In the genomic region with DNA sequence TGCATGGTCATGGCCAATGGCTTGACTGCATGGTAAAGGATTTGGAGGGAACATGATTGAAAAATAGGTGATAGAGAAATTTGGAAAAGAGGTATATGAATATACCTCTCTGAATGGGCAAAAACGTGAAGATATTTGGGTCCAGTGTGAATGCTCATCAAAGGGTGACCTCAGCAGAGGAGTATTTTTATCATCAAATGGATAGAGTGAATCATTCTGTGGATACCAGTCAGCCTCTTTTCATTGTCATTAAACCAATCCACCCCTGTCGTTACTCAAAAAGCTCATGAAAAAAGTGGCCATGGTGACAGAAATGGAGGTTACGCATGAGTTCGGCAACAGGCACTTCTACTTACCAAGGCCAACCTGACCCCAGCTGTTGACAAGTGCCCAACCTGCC, we compare ENCODE assay signal across 11 cellular contexts.
"Had no signal": no experiment of that assay in that cellular context is flagged by ENCODE, and none has a peak within 500 bp of the region (broad histone marks: within the 10 kb centered on the region; RNA-seq: fewer than 3 reads in every experiment).

No MANE protein-coding gene starts in this region.

- H3K4me1 Mint-ChIP-seq: GM23338 had no signal

- H3K4me3 ChIP-seq: GM23248, GM23338, HAP-1 had no signal

- FAIRE-seq: H1, H54 had no signal

- H3K9me3 Mint-ChIP-seq: GM23338, H9 had no signal

- H3K9me3 ChIP-seq: HAP-1 had no signal

- H3K9ac ChIP-seq: GM23248 had no signal

- H3K27ac Mint-ChIP-seq: GM23338, H9, HFFc6 had no signal

- DNase-seq: GM23248, GOT3, H7, H9, HCEC 1CT, HFFc6 had no signal

- H3K36me3 ChIP-seq: HAP-1 had no signal

- H3K4me2 ChIP-seq: GM23338 had no signal

- H3K4me3 Mint-ChIP-seq: GM23338, H9, HFFc6 had no signal

- H3K4me1 ChIP-seq: HAP-1 had no signal

- H3K27ac ChIP-seq: GM23248 had no signal

- ATAC-seq: GM23338, HCT116 had no signal

- H2AFZ ChIP-seq: GM23248, GM23338 had no signal
